In genomic region chr2:232633413-232634318, GRCh38 we compare ENCODE assay signal across 1 cellular context.
TF ChIP-seq lines count a peak whose summit lies in the region.

TSS of gene EFHD1 (plus strand) at chr2:232633604. CDS start at chr2:232633705, 101 bp downstream.

TF ChIP-seq in HepG2, 621 proteins besides CTCF, POLR2A, EP300 and RAD21 (continued from another document and continues in another):
- TF ChIP-seq ARID4A (CRISPR knock-in tag; IDR thresholded peaks at IDR 0.05; ENCODE audit: borderline replicate concordance) (peak; percentile 58; the same call in 1 of the 2 replicates), ZMYM4 (CRISPR knock-in tag; IDR thresholded peaks at IDR 0.05) (peak; percentile 52; the same call in 1 of the 2 replicates), ZNF142 (CRISPR knock-in tag; IDR thresholded peaks at IDR 0.05) (peak; percentile 87), LBX2 (CRISPR knock-in tag; IDR thresholded peaks at IDR 0.05; ENCODE audit: borderline replicate concordance) (peak; percentile 69; the same call in 1 of the 2 replicates), TFDP1 (CRISPR knock-in tag; IDR thresholded peaks at IDR 0.05; ENCODE audit: borderline replicate concordance) (peak; percentile 96), MXD1 (CRISPR knock-in tag; IDR thresholded peaks at IDR 0.05) (peak; percentile 98), ATF2 (CRISPR knock-in tag; IDR thresholded peaks at IDR 0.05) (peak; percentile 63; the same call in 1 of the 2 replicates), ZNF710 (CRISPR knock-in tag; IDR thresholded peaks at IDR 0.05; ENCODE audit: borderline replicate concordance) (no peak), HOXA7 (CRISPR knock-in tag; IDR thresholded peaks at IDR 0.05) (no peak), SRSF1 (optimal IDR thresholded peaks at IDR 0.05; ENCODE audit: low read depth, low read length) (no peak), CSRNP2 (CRISPR knock-in tag; conservative IDR thresholded peaks at IDR 0.05; ENCODE audit: low read depth) (peak; percentile 89), ZNF605 (CRISPR knock-in tag; IDR thresholded peaks at IDR 0.05) (peak; percentile 59; the same call in 1 of the 2 replicates), HNF1A (IDR thresholded peaks at IDR 0.05; ENCODE audit: low read depth) (no peak), HNF1A (CRISPR knock-in tag; IDR thresholded peaks at IDR 0.05; ENCODE audit: borderline replicate concordance) (no peak; the same call in 1 of the 2 replicates), ZNF713 (CRISPR knock-in tag; IDR thresholded peaks at IDR 0.05) (peak; percentile 48; the same call in 1 of the 2 replicates), KAT2B (IDR thresholded peaks at IDR 0.05; ENCODE audit: borderline replicate concordance, low read depth, low read length) (no peak), MLX (CRISPR knock-in tag; IDR thresholded peaks at IDR 0.05) (no peak), NFKB2 (CRISPR knock-in tag; IDR thresholded peaks at IDR 0.05; ENCODE audit: borderline replicate concordance) (peak; percentile 97), ZNF224 (CRISPR knock-in tag; IDR thresholded peaks at IDR 0.05) (no peak), TP53 (CRISPR knock-in tag; conservative IDR thresholded peaks at IDR 0.05) (no peak), TFAP4 (IDR thresholded peaks at IDR 0.05; ENCODE audit: borderline replicate concordance, low read depth) (no peak), CREB3 (CRISPR knock-in tag; IDR thresholded peaks at IDR 0.05) (peak; percentile 86; the same call in 1 of the 2 replicates), ZNF569 (CRISPR knock-in tag; IDR thresholded peaks at IDR 0.05; ENCODE audit: borderline replicate concordance) (no peak), NFRKB (IDR thresholded peaks at IDR 0.05) (no peak), CAMTA2 (CRISPR knock-in tag; IDR thresholded peaks at IDR 0.05; ENCODE audit: borderline replicate concordance) (no peak), ZNF343 (CRISPR knock-in tag; IDR thresholded peaks at IDR 0.05) (peak; percentile 90; the same call in 1 of the 2 replicates)
